ENCODE assay signal across 8 cellular contexts in genomic region chr6:30819287-30819917, GRCh38.
DNase-seq lines count a peak whose midpoint lies in the region; ATAC-seq, FAIRE-seq and TF ChIP-seq lines count a peak whose summit lies in the region.

No MANE protein-coding gene starts in this region.

- no peaks in the 10 kb centered on the region for H3K36me3 ChIP-seq in keratinocyte (ENCODE audit: control insufficient read depth in 2 of 2, extremely low read depth in 1 of 2, insufficient read depth in 2 of 2, low read length in 2 of 2)

- dilution Hi-C loops in keratinocyte (cut with MboI; ENCODE audit: extremely low pct_ligation_motif_present, low sequenced_read_pairs) = no loop called here

- H2AFZ ChIP-seq in keratinocyte (ENCODE audit: control insufficient read depth, low read length) = no peak overlapping the region

- peaks cover 57% of the 10 kb centered on the region for H3K4me1 ChIP-seq in keratinocyte (ENCODE audit: control insufficient read depth, extremely low read depth, insufficient read depth, low read length)

- peak; percentile 41 for FAIRE-seq in keratinocyte (lab: Jason Lieb, UNC)

- H4K20me1 ChIP-seq in keratinocyte (ENCODE audit: control insufficient read depth, extremely low read depth, insufficient read depth, low read length) = no peaks in the 10 kb centered on the region

- ATAC-seq in GM19351 (IDR thresholded peaks at IDR 0.05; ENCODE audit: unreplicated experiment) = no peak

- H3K27me3 ChIP-seq in keratinocyte (ENCODE audit: control insufficient read depth, extremely low read depth, insufficient read depth, low read length) = no peaks in the 10 kb centered on the region

- TF ChIP-seq CTCF in keratinocyte (optimal IDR thresholded peaks at IDR 0.05 in 1 of 3, IDR thresholded peaks at IDR 0.05 in 1 of 3, conservative IDR thresholded peaks at IDR 0.05 in 1 of 3; ENCODE audit: extremely low read depth in 1 of 3, insufficient read depth in 2 of 3, low read length in 3 of 3) = no peak

- H3K79me2 ChIP-seq in keratinocyte (ENCODE audit: control insufficient read depth, insufficient read depth, low read length) = no peaks in the 10 kb centered on the region

- peak overlapping the region; percentile 73 for H3K9ac ChIP-seq in keratinocyte (ENCODE audit: control insufficient read depth, extremely low read depth, insufficient read depth, low read length)

- no peaks in the 10 kb centered on the region for H3K9me1 ChIP-seq in keratinocyte (ENCODE audit: control insufficient read depth, extremely low read depth, insufficient read depth, low read length)

- peak overlapping the region in 2 of 3 experiments; percentile 15 to 26 for H3K4me3 ChIP-seq in keratinocyte (ENCODE audit: control insufficient read depth in 2 of 3, extremely low read depth in 1 of 3, insufficient read depth in 2 of 3, low read depth in 1 of 3, low read length in 3 of 3)

- H3K27ac ChIP-seq in keratinocyte (ENCODE audit: control insufficient read depth, insufficient read depth, low read length) = peak overlapping the region; percentile 98

- peak; percentile 69 for DNase-seq in activated CD8-positive, alpha-beta memory T cell treated with anti-CD3 and anti-CD28 coated beads for 24 hours
- no peak for DNase-seq in activated CD8-positive, alpha-beta memory T cell treated with anti-CD3 and anti-CD28 coated beads, Interleukin-2, amount 50 U/mL, for 48 hours
- peak; percentile 49 for DNase-seq in activated CD8-positive, alpha-beta memory T cell treated with anti-CD3 and anti-CD28 coated beads, Interleukin-2, amount 50 U/mL, for 4 hours
- DNase-seq in keratinocyte (ENCODE audit: low read depth, low spot score) (no peak), medulla oblongata (ENCODE audit: extremely low spot score) (no peak), COR-L47 (lab: John Stamatoyannopoulos, UW) (no peak)
- DNase-seq in stimulated activated CD8-positive, alpha-beta memory T cell treated with anti-CD3 and anti-CD28 coated beads, Interleukin-7, amount 100 ng/mL, for 4 hours (ENCODE audit: low read depth in 2 of 2) = peak; percentile 51 to 82

- peak overlapping the region; percentile 69 for H3K4me2 ChIP-seq in keratinocyte (ENCODE audit: control insufficient read depth, extremely low read depth, insufficient read depth, low read depth, low read length)

- H3K9me3 ChIP-seq in keratinocyte (ENCODE audit: control insufficient read depth, low read depth, low read length) = no peaks in the 10 kb centered on the region

Comparison
In these comparisons a context has a peak if more than half of its experiments do, and no peak if none do; other contexts are left out.
1. DNase-seq: peak in activated CD8-positive, alpha-beta memory T cell treated with anti-CD3 and anti-CD28 coated beads for 24 hours (single experiment), activated CD8-positive, alpha-beta memory T cell treated with anti-CD3 and anti-CD28 coated beads, Interleukin-2, amount 50 U/mL, for 4 hours (single experiment) and stimulated activated CD8-positive, alpha-beta memory T cell treated with anti-CD3 and anti-CD28 coated beads, Interleukin-7, amount 100 ng/mL, for 4 hours (2 of 2); none in activated CD8-positive, alpha-beta memory T cell treated with anti-CD3 and anti-CD28 coated beads, Interleukin-2, amount 50 U/mL, for 48 hours (single experiment), keratinocyte (single experiment), medulla oblongata (single experiment) and COR-L47 (single experiment).